In the genomic region with DNA sequence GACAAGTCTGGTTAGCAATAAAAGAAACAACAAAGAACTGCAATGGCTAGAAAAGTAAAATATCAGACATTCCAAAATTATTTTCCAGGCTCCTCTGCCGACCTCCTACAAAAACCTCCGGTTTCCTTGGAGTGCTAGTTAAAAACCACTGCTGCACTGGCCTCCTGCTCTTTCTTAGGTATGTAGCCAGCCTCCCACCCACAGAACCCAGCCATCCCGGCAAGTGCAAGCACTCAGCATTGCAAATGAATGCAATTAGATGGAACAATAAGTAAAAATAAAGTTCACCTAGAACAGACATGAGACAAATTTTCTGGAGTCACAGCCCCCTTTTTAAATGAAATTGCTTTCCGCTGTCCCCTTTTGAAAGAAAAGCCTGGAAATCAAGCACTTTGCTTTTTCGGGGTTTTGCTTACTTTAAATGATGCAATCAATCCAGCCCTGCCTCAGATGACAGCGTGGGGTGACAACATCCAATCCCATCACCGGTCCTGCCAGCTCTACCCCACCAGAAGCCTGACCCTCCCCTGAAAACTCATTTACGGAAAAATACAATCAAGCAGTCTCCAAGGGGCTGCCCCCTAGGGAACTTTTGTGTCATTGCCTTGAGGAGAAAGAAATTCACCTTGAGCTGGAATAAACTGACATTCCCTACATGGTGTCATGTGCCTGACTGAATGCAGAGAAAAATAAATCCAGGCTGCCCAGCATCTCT, we compare ENCODE assay signal across 17 cellular contexts.
DNase-seq lines count a peak whose midpoint lies in the region; ATAC-seq and TF ChIP-seq lines count a peak whose summit lies in the region.
"Had no signal": no experiment of that assay in that cellular context is flagged by ENCODE, and none has a peak within 500 bp of the region (broad histone marks: within the 10 kb centered on the region; RNA-seq: fewer than 3 reads in every experiment).

No MANE protein-coding gene starts in this region.

- H3K27me3 ChIP-seq in kidney epithelial cell (ENCODE audit: control insufficient read depth, insufficient read depth, low read length) = no peaks in the 10 kb centered on the region
- no peaks in the 10 kb centered on the region for H3K27me3 ChIP-seq in SK-N-SH (ENCODE audit: insufficient read depth)
- H3K27me3 ChIP-seq: ovary, SJCRH30 had no signal

- H3K27ac Mint-ChIP-seq in HFFc6 (no peak overlapping the region), brain (peak overlapping the region in 2 of 5 experiments; percentile 79 to 85)
- H3K27ac Mint-ChIP-seq in naive thymus-derived CD8-positive, alpha-beta T cell = peak overlapping the region in 1 of 10 donors; percentile 2
- H3K27ac Mint-ChIP-seq: activated naive CD8-positive, alpha-beta T cell had no signal

- no peak for TF ChIP-seq EP300 in SK-N-SH (IDR thresholded peaks at IDR 0.05; ENCODE audit: borderline replicate concordance in 1 of 2, low read depth in 1 of 2, low read length in 1 of 2)

- no peak overlapping the region for H2AFZ ChIP-seq in SK-N-SH (ENCODE audit: low read depth)

- H3K79me2 ChIP-seq in SK-N-SH (ENCODE audit: insufficient read depth) = no peaks in the 10 kb centered on the region

- H3K36me3 Mint-ChIP-seq in HFFc6 (ENCODE audit: low read depth) = no peaks in the 10 kb centered on the region
- no peaks in the 10 kb centered on the region for H3K36me3 Mint-ChIP-seq in brain
- no peaks in the 10 kb centered on the region for H3K36me3 Mint-ChIP-seq in naive thymus-derived CD8-positive, alpha-beta T cell
- H3K36me3 Mint-ChIP-seq: activated naive CD8-positive, alpha-beta T cell had no signal

- no peaks in the 10 kb centered on the region for H3K36me3 ChIP-seq in kidney epithelial cell (ENCODE audit: control insufficient read depth, insufficient read depth, low read length)
- H3K36me3 ChIP-seq in SK-N-SH (replicated peaks in 1 of 2; ENCODE audit: control insufficient read depth in 1 of 2, insufficient read depth in 2 of 2, low read length in 1 of 2) = no peaks in the 10 kb centered on the region
- H3K36me3 ChIP-seq: gastroesophageal sphincter, ovary, SJCRH30 had no signal

- H3K9me3 Mint-ChIP-seq in HFFc6 (no peaks in the 10 kb centered on the region), brain (peaks cover 0 to 3% (median 0%) of the 10 kb centered on the region in 5 experiments)
- peaks cover 0 to 3% (median 0%) of the 10 kb centered on the region in 9 donors for H3K9me3 Mint-ChIP-seq in naive thymus-derived CD8-positive, alpha-beta T cell

- H3K4me2 ChIP-seq in SK-N-SH = no peak overlapping the region

- no peaks in the 10 kb centered on the region for H3K4me1 ChIP-seq in SK-N-SH (ENCODE audit: control insufficient read depth in 1 of 2, insufficient read depth in 2 of 2, low read depth in 1 of 2, low read length in 1 of 2)
- H3K4me1 ChIP-seq: gastroesophageal sphincter, SJCRH30 had no signal

- ATAC-seq in naive thymus-derived CD8-positive, alpha-beta T cell = no peak
- no peak for ATAC-seq in GM18868 (IDR thresholded peaks at IDR 0.05; ENCODE audit: unreplicated experiment)
- ATAC-seq: gastroesophageal sphincter had no signal

- POLR2A ChIA-PET in SK-N-SH (lab: Yijun Ruan, JAX) = no interaction called here
- POLR2A ChIA-PET in naive thymus-derived CD8-positive, alpha-beta T cell (lab: Charles Lee) = no interaction called here

- H3K27ac ChIP-seq in 22Rv1 (no peak overlapping the region), SK-N-SH (ENCODE audit: low read depth in 2 of 2, low read length in 1 of 2) (no peak overlapping the region)
- H3K27ac ChIP-seq: gastroesophageal sphincter, ovary, SJCRH30 had no signal

- TF ChIP-seq RAD21 in SK-N-SH (IDR thresholded peaks at IDR 0.05; ENCODE audit: low read length) = no peak

- H3K27me3 Mint-ChIP-seq in HFFc6 (ENCODE audit: insufficient read depth) (peaks cover 11% of the 10 kb centered on the region), brain (peaks cover 8% of the 10 kb centered on the region)
- peaks cover 2 to 47% (median 13%) of the 10 kb centered on the region in 5 donors for H3K27me3 Mint-ChIP-seq in naive thymus-derived CD8-positive, alpha-beta T cell

- 8% methylated on average over 8 of the region's 8 CpGs for WGBS in SK-N-SH (ENCODE audit: low lambda C conversion rate)

- no peaks in the 10 kb centered on the region for H3K9me2 ChIP-seq in SK-N-SH

- DNase-seq in HFFc6 = no peak
- no peak for DNase-seq in kidney epithelial cell (ENCODE audit: low read depth)
- DNase-seq in SK-N-SH = no peak
- no peak for DNase-seq in naive thymus-derived CD8-positive, alpha-beta T cell
- DNase-seq in GM19238 (ENCODE audit: insufficient read length, low spot score) = no peak
- DNase-seq: activated CD8-positive, alpha-beta memory T cell treated with anti-CD3 and anti-CD28 coated beads, Interleukin-2, amount 50 U/mL, for 4 hours; cortex of kidney; DMS79; NCI-H510A; ovary; SJCRH30; trophoblast cell had no signal

- no peak overlapping the region; the same call in 1 of the 2 replicates for H3K4me3 Mint-ChIP-seq in HFFc6
- peak overlapping the region; percentile 16 to 75 (median 30) for H3K4me3 Mint-ChIP-seq in brain
- H3K4me3 Mint-ChIP-seq in naive thymus-derived CD8-positive, alpha-beta T cell = no peak overlapping the region
- H3K4me3 Mint-ChIP-seq: activated naive CD8-positive, alpha-beta T cell had no signal

- peak; percentile 16; the same call in 1 of the 2 replicates for TF ChIP-seq CTCF in 22Rv1 (IDR thresholded peaks at IDR 0.05)
- peak; percentile 51 for TF ChIP-seq CTCF in HFFc6 (IDR thresholded peaks at IDR 0.05)
- TF ChIP-seq CTCF in brain (conservative IDR thresholded peaks at IDR 0.05) = peak; percentile 19 to 51
- TF ChIP-seq CTCF in kidney epithelial cell (IDR thresholded peaks at IDR 0.05; ENCODE audit: insufficient read depth, low read length, poor library complexity, severe bottlenecking) = peak; percentile 49
- TF ChIP-seq CTCF in SK-N-SH (IDR thresholded peaks at IDR 0.05) = no peak; the same call in 1 of the 2 replicates

- H4K20me1 ChIP-seq in SK-N-SH (ENCODE audit: insufficient read depth) = no peaks in the 10 kb centered on the region

- H3K9me3 ChIP-seq in SK-N-SH = no peaks in the 10 kb centered on the region
- H3K9me3 ChIP-seq: gastroesophageal sphincter, ovary, SJCRH30 had no signal

- no peaks in the 10 kb centered on the region for H3F3A ChIP-seq in SK-N-SH (replicated peaks; ENCODE audit: insufficient read depth)

- CTCF ChIA-PET in SK-N-SH (lab: Yijun Ruan, JAX) = interaction anchor here (0.6 kb wide), 1 partner anchor 60 kb away, joined by 3 read pairs; no protein-coding TSS in a partner anchor

- H3K4me3 ChIP-seq in kidney epithelial cell (ENCODE audit: low read depth, low read length) (no peak overlapping the region), SK-N-SH (ENCODE audit: low read depth in 2 of 2, low read length in 1 of 2) (no peak overlapping the region)
- H3K4me3 ChIP-seq: gastroesophageal sphincter, ovary, SJCRH30 had no signal

- H3K4me1 Mint-ChIP-seq in HFFc6 (ENCODE audit: low read depth) = peaks cover 13% of the 10 kb centered on the region; the same call in 1 of the 2 replicates
- H3K4me1 Mint-ChIP-seq in brain = peaks cover 36% of the 10 kb centered on the region
- H3K4me1 Mint-ChIP-seq in naive thymus-derived CD8-positive, alpha-beta T cell = no peaks in the 10 kb centered on the region

- no peak overlapping the region for H3K9ac ChIP-seq in SK-N-SH

TF ChIP-seq in SK-N-SH, 30 proteins besides CTCF, POLR2A, EP300 and RAD21 (continues in another document):
- TF ChIP-seq TAF1 (IDR thresholded peaks at IDR 0.05; ENCODE audit: borderline replicate concordance, low read depth, low read length) (no peak), MXI1 (IDR thresholded peaks at IDR 0.05; ENCODE audit: low read depth, low read length) (no peak), RFX5 (IDR thresholded peaks at IDR 0.05; ENCODE audit: low read length) (no peak), IRF3 (IDR thresholded peaks at IDR 0.05; ENCODE audit: low read depth, low read length) (no peak), ELF1 (IDR thresholded peaks at IDR 0.05) (no peak), TCF12 (IDR thresholded peaks at IDR 0.05) (no peak), RXRA (IDR thresholded peaks at IDR 0.05; ENCODE audit: borderline replicate concordance, low read depth) (no peak), FOXM1 (IDR thresholded peaks at IDR 0.05; ENCODE audit: low read depth) (no peak), MEF2A (IDR thresholded peaks at IDR 0.05; ENCODE audit: borderline replicate concordance, low read depth) (no peak)
- TF ChIP-seq, protein P1, sequence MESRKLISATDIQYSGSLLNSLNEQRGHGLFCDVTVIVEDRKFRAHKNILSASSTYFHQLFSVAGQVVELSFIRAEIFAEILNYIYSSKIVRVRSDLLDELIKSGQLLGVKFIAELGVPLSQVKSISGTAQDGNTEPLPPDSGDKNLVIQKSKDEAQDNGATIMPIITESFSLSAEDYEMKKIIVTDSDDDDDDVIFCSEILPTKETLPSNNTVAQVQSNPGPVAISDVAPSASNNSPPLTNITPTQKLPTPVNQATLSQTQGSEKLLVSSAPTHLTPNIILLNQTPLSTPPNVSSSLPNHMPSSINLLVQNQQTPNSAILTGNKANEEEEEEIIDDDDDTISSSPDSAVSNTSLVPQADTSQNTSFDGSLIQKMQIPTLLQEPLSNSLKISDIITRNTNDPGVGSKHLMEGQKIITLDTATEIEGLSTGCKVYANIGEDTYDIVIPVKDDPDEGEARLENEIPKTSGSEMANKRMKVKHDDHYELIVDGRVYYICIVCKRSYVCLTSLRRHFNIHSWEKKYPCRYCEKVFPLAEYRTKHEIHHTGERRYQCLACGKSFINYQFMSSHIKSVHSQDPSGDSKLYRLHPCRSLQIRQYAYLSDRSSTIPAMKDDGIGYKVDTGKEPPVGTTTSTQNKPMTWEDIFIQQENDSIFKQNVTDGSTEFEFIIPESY (IDR thresholded peaks at IDR 0.05; ENCODE audit: borderline replicate concordance, low read depth) = no peak

Comparison
In these comparisons a context has a peak if more than half of its experiments do, and no peak if none do; other contexts are left out.
1. H3K4me3 Mint-ChIP-seq: peak in brain (5 of 5); none in HFFc6 (single experiment) and naive thymus-derived CD8-positive, alpha-beta T cell (0 of 10).